In the genomic region with DNA sequence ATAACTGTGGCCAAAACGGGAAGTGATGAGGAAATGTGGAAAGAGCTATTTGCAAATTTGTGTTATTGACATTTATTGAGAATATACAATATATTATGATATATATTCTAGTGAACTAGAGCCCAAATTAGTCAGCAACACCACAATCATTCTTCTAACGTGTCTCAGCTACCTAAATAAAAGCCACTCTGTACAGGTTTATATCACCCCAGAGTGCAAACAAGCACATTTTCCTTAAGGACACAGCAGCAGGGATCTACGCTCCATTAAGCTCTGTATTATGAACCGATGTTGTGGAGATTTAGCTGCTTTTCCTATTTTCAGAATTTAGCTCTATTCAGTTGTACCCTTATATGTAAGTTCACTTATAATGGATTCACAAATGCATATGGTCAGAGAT, we compare ENCODE assay signal across 12 cellular contexts.
DNase-seq lines count a peak whose midpoint lies in the region; ATAC-seq lines count a peak whose summit lies in the region.
"Had no signal": no experiment of that assay in that cellular context is flagged by ENCODE, and none has a peak within 500 bp of the region (broad histone marks: within the 10 kb centered on the region; RNA-seq: fewer than 3 reads in every experiment).

No MANE protein-coding gene starts in this region.

- ATAC-seq in HG03565 (IDR thresholded peaks at IDR 0.05; ENCODE audit: unreplicated experiment) = no peak
- ATAC-seq: A549, HCT116 had no signal

- H3K36me3 ChIP-seq in endocrine pancreas (ENCODE audit: control insufficient read depth, insufficient read depth, low read length) = no peaks in the 10 kb centered on the region

- peak overlapping the region; percentile 12 for H3K4me3 ChIP-seq in endocrine pancreas (ENCODE audit: control insufficient read depth, insufficient read depth, low read length)
- H3K4me3 ChIP-seq: A549, GM23248 had no signal

- H3K27me3 ChIP-seq in endocrine pancreas (ENCODE audit: control insufficient read depth, insufficient read depth, low read length) = no peaks in the 10 kb centered on the region

- peaks cover 12% of the 10 kb centered on the region for H3K4me1 ChIP-seq in endocrine pancreas (ENCODE audit: control insufficient read depth, insufficient read depth, low read length)
- H3K4me1 ChIP-seq: A549, Caco-2 had no signal

- DNase-seq in NOMO-1 (lab: John Stamatoyannopoulos, UW; ENCODE audit: unreplicated experiment in 2 of 2) (peak; percentile 4 to 17), NOMO-1 treated with dmso at 0.1 percent for 144 hours (lab: John Stamatoyannopoulos, UW; ENCODE audit: unreplicated experiment) (no peak), NOMO-1 treated with DMSO at 0.1 percent for 48 hours (lab: John Stamatoyannopoulos, UW; ENCODE audit: unreplicated experiment) (peak; percentile 8), renal cortical epithelial cell (ENCODE audit: low read depth) (peak; percentile 71)
- no peak for DNase-seq in activated naive CD4-positive, alpha-beta T cell treated with Interleukin-2 at 50 U/mL for 16 hours
- DNase-seq: Caco-2; CD8-positive, alpha-beta memory T cell; GM23248 had no signal

- H3K9ac ChIP-seq in endocrine pancreas (ENCODE audit: control insufficient read depth, insufficient read depth, low read length) = no peak overlapping the region
- H3K9ac ChIP-seq: GM23248 had no signal

- no peaks in the 10 kb centered on the region for H3K9me3 ChIP-seq in endocrine pancreas (ENCODE audit: control insufficient read depth, low read length)
- H3K9me3 ChIP-seq: A549, Caco-2 had no signal

Comparison
In these comparisons a context has a peak if more than half of its experiments do, and no peak if none do; other contexts are left out.
1. DNase-seq: peak in NOMO-1 (2 of 2), NOMO-1 treated with DMSO at 0.1 percent for 48 hours (single experiment) and renal cortical epithelial cell (single experiment); none in NOMO-1 treated with dmso at 0.1 percent for 144 hours (single experiment) and activated naive CD4-positive, alpha-beta T cell treated with Interleukin-2 at 50 U/mL for 16 hours (single experiment).